14 cellular contexts compared by ENCODE assay signal in genomic region chr14:32702088-32702487, GRCh38.
A peak's percentile ranks its signal among the peaks of the same experiment; 100 is the strongest.
DNase-seq lines count a peak whose midpoint lies in the region; ATAC-seq and TF ChIP-seq lines count a peak whose summit lies in the region.
"Had no signal": no experiment of that assay in that cellular context is flagged by ENCODE, and none has a peak within 500 bp of the region (broad histone marks: within the 10 kb centered on the region; RNA-seq: fewer than 3 reads in every experiment).

No MANE protein-coding gene starts in this region.

- TF ChIP-seq RAD21 in SK-N-SH (IDR thresholded peaks at IDR 0.05; ENCODE audit: low read length): no peak

- H3K36me3 ChIP-seq in SK-N-SH (replicated peaks in 1 of 2; ENCODE audit: control insufficient read depth in 1 of 2, insufficient read depth in 2 of 2, low read length in 1 of 2) (peaks cover 0 to 4% of the 10 kb centered on the region in 2 experiments), muscle layer of duodenum (ENCODE audit: control insufficient read depth in 1 of 2, insufficient read depth in 2 of 2, low read length in 2 of 2) (no peaks in the 10 kb centered on the region), suprapubic skin (no peaks in the 10 kb centered on the region)
- H3K36me3 ChIP-seq: neutrophil had no signal

- H2AFZ ChIP-seq in SK-N-SH (ENCODE audit: low read depth): no peak overlapping the region

- no peaks in the 10 kb centered on the region for H3K27me3 ChIP-seq in SK-N-SH (ENCODE audit: insufficient read depth)
- no peaks in the 10 kb centered on the region for H3K27me3 ChIP-seq in muscle layer of duodenum (ENCODE audit: low read depth, low read length)
- no peaks in the 10 kb centered on the region for H3K27me3 ChIP-seq in suprapubic skin
- H3K27me3 ChIP-seq: neutrophil had no signal

- no peaks in the 10 kb centered on the region for H3K9me3 Mint-ChIP-seq in chondrocyte (ENCODE audit: low read depth)
- H3K9me3 Mint-ChIP-seq: activated T-helper 2 cell treated with anti-CD3 and anti-CD28 coated beads, Interferon-gamma antibody, Interleukin-2, Interleukin-4, amounts not matched to agents 10 μg/mL and 5 μg/mL and 100 μg/mL, durations not matched to agents 14 hours and 24 hours and 36 hours; CD14-positive monocyte had no signal

- 0 out of 4 replicates have a peak overlapping the region, but pooled peaks of 1 of the 2 experiments have one; percentile 4 for H3K27ac ChIP-seq in SK-N-SH (ENCODE audit: low read depth in 2 of 2, low read length in 1 of 2)
- peak overlapping the region; percentile 80 for H3K27ac ChIP-seq in muscle layer of duodenum (ENCODE audit: low read length)
- H3K27ac ChIP-seq in suprapubic skin: peak overlapping the region; percentile 78
- H3K27ac ChIP-seq: 22Rv1, neutrophil had no signal

- H3K4me3 Mint-ChIP-seq in chondrocyte (ENCODE audit: unreplicated experiment): no peak overlapping the region
- H3K4me3 Mint-ChIP-seq: CD14-positive monocyte had no signal

- CTCF ChIA-PET in SK-N-SH (lab: Yijun Ruan, JAX): interaction anchor here (1.0 kb wide), 1 partner anchor 9 kb away, joined by 3 read pairs; no protein-coding TSS in a partner anchor

- H3K4me2 ChIP-seq in SK-N-SH: no peak overlapping the region

- POLR2A ChIA-PET in SK-N-SH (lab: Yijun Ruan, JAX): no interaction called here

- no peak for TF ChIP-seq CTCF in SK-N-SH (IDR thresholded peaks at IDR 0.05)
- no peak for TF ChIP-seq CTCF in chondrocyte (IDR thresholded peaks at IDR 0.05)
- TF ChIP-seq CTCF in suprapubic skin (IDR thresholded peaks at IDR 0.05): no peak

- ATAC-seq in SK-N-SH treated with all-trans-retinoic acid at 6 μM for 48 hours (no peak), GM19328 (IDR thresholded peaks at IDR 0.05; ENCODE audit: unreplicated experiment) (no peak), HG03135 (IDR thresholded peaks at IDR 0.05; ENCODE audit: unreplicated experiment) (no peak), HG03469 (IDR thresholded peaks at IDR 0.05; ENCODE audit: unreplicated experiment) (no peak)

- peak overlapping the region; percentile 97 for H3K27ac Mint-ChIP-seq in chondrocyte (ENCODE audit: unreplicated experiment)
- H3K27ac Mint-ChIP-seq: activated T-helper 2 cell treated with anti-CD3 and anti-CD28 coated beads, Interferon-gamma antibody, Interleukin-2, Interleukin-4, amounts not matched to agents 10 μg/mL and 5 μg/mL and 100 μg/mL, durations not matched to agents 14 hours and 24 hours and 36 hours; CD14-positive monocyte had no signal

- H4K20me1 ChIP-seq in SK-N-SH (ENCODE audit: insufficient read depth): no peaks in the 10 kb centered on the region

- H3K9me2 ChIP-seq in SK-N-SH: no peaks in the 10 kb centered on the region

- no peaks in the 10 kb centered on the region for H3K36me3 Mint-ChIP-seq in chondrocyte (ENCODE audit: low read depth)
- H3K36me3 Mint-ChIP-seq: CD14-positive monocyte had no signal

- no peaks in the 10 kb centered on the region for H3K27me3 Mint-ChIP-seq in chondrocyte (ENCODE audit: low read depth)

- peaks cover 7% of the 10 kb centered on the region for H3F3A ChIP-seq in SK-N-SH (replicated peaks; ENCODE audit: insufficient read depth)

- no peak for TF ChIP-seq POLR2A in suprapubic skin (IDR thresholded peaks at IDR 0.05)

- H3K9ac ChIP-seq in SK-N-SH: no peak overlapping the region

- no peaks in the 10 kb centered on the region for H3K79me2 ChIP-seq in SK-N-SH (ENCODE audit: insufficient read depth)

- H3K9me3 ChIP-seq in SK-N-SH (no peaks in the 10 kb centered on the region), muscle layer of duodenum (ENCODE audit: control insufficient read depth in 1 of 2, low read length in 2 of 2) (no peaks in the 10 kb centered on the region), suprapubic skin (no peaks in the 10 kb centered on the region)
- H3K9me3 ChIP-seq: neutrophil had no signal

- no peak for TF ChIP-seq EP300 in SK-N-SH (IDR thresholded peaks at IDR 0.05; ENCODE audit: borderline replicate concordance in 1 of 2, low read depth in 1 of 2, low read length in 1 of 2)
- no peak for TF ChIP-seq EP300 in suprapubic skin (IDR thresholded peaks at IDR 0.05)

- DNase-seq in SK-N-SH (no peak), chondrocyte (ENCODE audit: low spot score) (no peak), suprapubic skin (ENCODE audit: low spot score in 2 of 2) (no peak)
- DNase-seq: IMR-90, NCI-H1092 had no signal

- H3K4me1 Mint-ChIP-seq in chondrocyte (ENCODE audit: low read depth): peaks cover 55% of the 10 kb centered on the region

- H3K4me1 ChIP-seq in SK-N-SH (ENCODE audit: control insufficient read depth in 1 of 2, insufficient read depth in 2 of 2, low read depth in 1 of 2, low read length in 1 of 2) (peaks cover 4 to 30% of the 10 kb centered on the region in 2 experiments; a peak in 3 of 4 replicates), muscle layer of duodenum (ENCODE audit: control insufficient read depth in 1 of 2, insufficient read depth in 2 of 2, low read length in 2 of 2) (peaks cover 3 to 5% of the 10 kb centered on the region in 2 donors), suprapubic skin (peaks cover 20% of the 10 kb centered on the region)

- H3K4me3 ChIP-seq in SK-N-SH (ENCODE audit: low read depth in 2 of 2, low read length in 1 of 2): no peak overlapping the region
- H3K4me3 ChIP-seq in muscle layer of duodenum (ENCODE audit: low read depth in 1 of 2, low read length in 2 of 2): no peak overlapping the region
- no peak overlapping the region for H3K4me3 ChIP-seq in suprapubic skin

TF ChIP-seq in SK-N-SH treated with all-trans-retinoic acid at 6 μM for 48 hours, 23 proteins besides CTCF, POLR2A, EP300 and RAD21:
- TF ChIP-seq ISL1 (CRISPR knock-in tag; IDR thresholded peaks at IDR 0.05) (peak; percentile 78), ESRRG (CRISPR knock-in tag; IDR thresholded peaks at IDR 0.05) (no peak)
TF ChIP-seq in SK-N-SH treated with all-trans-retinoic acid at 6 μM for 48 hours: peak in this region for 1.

TF ChIP-seq in SK-N-SH, 30 proteins besides CTCF, POLR2A, EP300 and RAD21:
- TF ChIP-seq TEAD4 (IDR thresholded peaks at IDR 0.05; ENCODE audit: borderline replicate concordance, insufficient read depth) (no peak), USF1 (IDR thresholded peaks at IDR 0.05; ENCODE audit: borderline replicate concordance, low read depth) (no peak), TCF12 (IDR thresholded peaks at IDR 0.05) (no peak), EZH2phosphoT487 (IDR thresholded peaks at IDR 0.05; ENCODE audit: borderline replicate concordance, low read depth) (no peak), RXRA (IDR thresholded peaks at IDR 0.05; ENCODE audit: borderline replicate concordance, low read depth) (no peak), RFX5 (IDR thresholded peaks at IDR 0.05; ENCODE audit: low read length) (no peak), ELF1 (IDR thresholded peaks at IDR 0.05) (no peak), TAF1 (IDR thresholded peaks at IDR 0.05; ENCODE audit: borderline replicate concordance, low read depth, low read length) (no peak)
